In genomic region chr17:43760254-43760852, GRCh38 we compare ENCODE assay signal across 8 cellular contexts. TPM values are rescaled to one million over a fixed set of nuclear protein-coding genes. Genes with fewer than 3 reads are reported as not detected.
A peak's percentile ranks its signal among the peaks of the same experiment; 100 is the strongest.
DNase-seq lines count a peak whose midpoint lies in the region; ATAC-seq lines count a peak whose summit lies in the region.

No MANE protein-coding gene starts in this region.

- DNase-seq in COLO668 (lab: John Stamatoyannopoulos, UW; ENCODE audit: unreplicated experiment) (peak; percentile 81), NCI-H510A (lab: John Stamatoyannopoulos, UW) (peak; percentile 41), cerebellum (ENCODE audit: low spot score) (peak; percentile 93), kidney glomerular epithelial cell (lab: John Stamatoyannopoulos, UW) (peak; percentile 91)
- peak; percentile 75 for DNase-seq in activated CD4-positive, alpha-beta T cell treated with anti-CD3 and anti-CD28 coated beads for 1 hour
- peak; percentile 94 to 96 for DNase-seq in stimulated activated CD4-positive, alpha-beta T cell treated with anti-CD3 and anti-CD28 coated beads, Interleukin-2, amount 100 ng/mL, for 24 hours

- peak; percentile 56 for ATAC-seq in HG03175 (IDR thresholded peaks at IDR 0.05; ENCODE audit: unreplicated experiment)
- ATAC-seq in GM21786 (IDR thresholded peaks at IDR 0.05; ENCODE audit: unreplicated experiment) = no peak

RNA-seq across cellular contexts. Expression of gene SOST, which starts 1.8 kb away (rescaled TPM):
- total RNA-seq in cerebellum = not detected

RNA-seq across cellular contexts. Expression of gene DUSP3, which starts 18.4 kb away (rescaled TPM):
- 24.1 TPM for total RNA-seq in cerebellum

RNA-seq across cellular contexts. Expression of gene CFAP97D1, which starts 19.9 kb away (rescaled TPM):
- not detected for total RNA-seq in cerebellum

Comparison
In these comparisons a context has a peak if more than half of its experiments do, and no peak if none do; other contexts are left out.
1. DNase-seq: peak in every context shown above with its lines; median percentile 95 in stimulated activated CD4-positive, alpha-beta T cell treated with anti-CD3 and anti-CD28 coated beads, Interleukin-2, amount 100 ng/mL, for 24 hours; 93 in cerebellum; 91 in kidney glomerular epithelial cell; 81 in COLO668; 75 in activated CD4-positive, alpha-beta T cell treated with anti-CD3 and anti-CD28 coated beads for 1 hour; 41 in NCI-H510A.